Comparison of ENCODE assay signal across 15 cellular contexts in genomic region chr14:100673807-100674154, GRCh38. TPM values are rescaled to one million over a fixed set of nuclear protein-coding genes. Genes with fewer than 3 reads are reported as not detected.
DNase-seq lines count a peak whose midpoint lies in the region; ATAC-seq and TF ChIP-seq lines count a peak whose summit lies in the region.
"Had no signal": no experiment of that assay in that cellular context is flagged by ENCODE, and none has a peak within 500 bp of the region (broad histone marks: within the 10 kb centered on the region; RNA-seq: fewer than 3 reads in every experiment).

No MANE protein-coding gene starts in this region.

- DNase-seq in SHP77 treated with DMSO at 0.1 percent for 48 hours (lab: John Stamatoyannopoulos, UW): peak; percentile 33
- DNase-seq in SHP77 (lab: John Stamatoyannopoulos, UW): no peak
- no peak for DNase-seq in SJCRH30
- no peak for DNase-seq in hepatocyte (ENCODE audit: low spot score)
- no peak for DNase-seq in neuronal stem cell (ENCODE audit: low spot score)
- no peak for DNase-seq in NCI-H2196 (lab: John Stamatoyannopoulos, UW; ENCODE audit: unreplicated experiment)
- DNase-seq: CD4-positive, alpha-beta memory T cell; IMR-90; NCI-H446; SIG-M5 had no signal

- peak overlapping the region; percentile 29 for H2BK15ac ChIP-seq in neuronal stem cell (ENCODE audit: low read length)

- H4K20me1 ChIP-seq in hepatocyte (ENCODE audit: insufficient read depth, poor library complexity, severe bottlenecking): no peaks in the 10 kb centered on the region

- H3K27me3 ChIP-seq in SJCRH30: no peaks in the 10 kb centered on the region; the same call in 1 of the 2 replicates
- peaks cover 3% of the 10 kb centered on the region for H3K27me3 ChIP-seq in hepatocyte
- peaks cover 0 to 40% (median 0%) of the 10 kb centered on the region in 3 experiments for H3K27me3 ChIP-seq in neuronal stem cell (ENCODE audit: control insufficient read depth in 3 of 3, insufficient read depth in 3 of 3, low read depth in 1 of 3, low read length in 3 of 3)
- H3K27me3 ChIP-seq in gastroesophageal sphincter: peaks cover 49% of the 10 kb centered on the region
- H3K27me3 ChIP-seq: Peyer's patch had no signal

- H3K9me2 ChIP-seq in hepatocyte (replicated peaks; ENCODE audit: insufficient read depth): no peaks in the 10 kb centered on the region

- TF ChIP-seq CTCF in hepatocyte (IDR thresholded peaks at IDR 0.05; ENCODE audit: poor library complexity): no peak
- TF ChIP-seq CTCF in gastroesophageal sphincter (IDR thresholded peaks at IDR 0.05): no peak

- no peak overlapping the region for H3K4ac ChIP-seq in neuronal stem cell (ENCODE audit: low read length)

- no peak overlapping the region for H2BK120ac ChIP-seq in neuronal stem cell (ENCODE audit: low read depth, low read length)

- H2AFZ ChIP-seq in hepatocyte (no peak overlapping the region), neuronal stem cell (ENCODE audit: low read length) (no peak overlapping the region)

- H2AK5ac ChIP-seq in neuronal stem cell (ENCODE audit: low read depth, low read length): no peak overlapping the region

- H3K4me2 ChIP-seq in hepatocyte (no peak overlapping the region), neuronal stem cell (ENCODE audit: insufficient read depth, low read length, poor library complexity, severe bottlenecking) (no peak overlapping the region)

- no peak overlapping the region for H3K23ac ChIP-seq in neuronal stem cell (ENCODE audit: low read depth, low read length, poor library complexity)

- no peak for TF ChIP-seq POLR2A in gastroesophageal sphincter (IDR thresholded peaks at IDR 0.05)

- H3K79me1 ChIP-seq in neuronal stem cell (ENCODE audit: low read depth, low read length): no peaks in the 10 kb centered on the region

- no peak overlapping the region for H2BK12ac ChIP-seq in neuronal stem cell (ENCODE audit: low read length)

- H3K4me1 ChIP-seq in SJCRH30 (peaks cover 36% of the 10 kb centered on the region), hepatocyte (ENCODE audit: insufficient read depth) (peaks cover 60% of the 10 kb centered on the region), neuronal stem cell (ENCODE audit: control insufficient read depth in 2 of 2, insufficient read depth in 1 of 2, low read depth in 1 of 2, low read length in 2 of 2) (peaks cover 33 to 41% of the 10 kb centered on the region in 2 donors), gastroesophageal sphincter (peaks cover 0 to 29% (median 28%) of the 10 kb centered on the region in 3 donors)

- H2BK5ac ChIP-seq in neuronal stem cell (ENCODE audit: low read length): no peak overlapping the region

- no peak for TF ChIP-seq EP300 in gastroesophageal sphincter (IDR thresholded peaks at IDR 0.05)

- H4K8ac ChIP-seq in neuronal stem cell (ENCODE audit: low read depth, low read length): no peak overlapping the region

- H3K14ac ChIP-seq in neuronal stem cell (ENCODE audit: low read length): no peak overlapping the region

- H3K9me3 ChIP-seq in SJCRH30 (replicated peaks) (no peaks in the 10 kb centered on the region), hepatocyte (ENCODE audit: low read depth) (no peaks in the 10 kb centered on the region), neuronal stem cell (replicated peaks in 1 of 2; ENCODE audit: control insufficient read depth in 2 of 2, insufficient read depth in 1 of 2, low read depth in 1 of 2, low read length in 2 of 2) (no peaks in the 10 kb centered on the region), gastroesophageal sphincter (no peaks in the 10 kb centered on the region)
- H3K9me3 ChIP-seq: Peyer's patch had no signal

- H3K9ac ChIP-seq in neuronal stem cell (ENCODE audit: low read depth, low read length, poor library complexity): no peak overlapping the region

- no peaks in the 10 kb centered on the region for H3K79me2 ChIP-seq in hepatocyte

- no peak overlapping the region for H4K91ac ChIP-seq in neuronal stem cell (ENCODE audit: low read depth, low read length, poor library complexity)

- H3K4me3 ChIP-seq in SJCRH30 (no peak overlapping the region), hepatocyte (no peak overlapping the region), neuronal stem cell (ENCODE audit: low read length in 2 of 2) (no peak overlapping the region), gastroesophageal sphincter (no peak overlapping the region)
- H3K4me3 ChIP-seq: Peyer's patch had no signal

- H3K27ac ChIP-seq in SJCRH30 (peak overlapping the region; percentile 43), hepatocyte (peak overlapping the region; percentile 13), neuronal stem cell (replicated peaks; ENCODE audit: low read length) (no peak overlapping the region), gastroesophageal sphincter (no peak overlapping the region)

- WGBS in hepatocyte (ENCODE audit: low lambda C conversion rate, missing lambda C conversion rate): 92% methylated on average over 3 of the region's 3 CpGs
- WGBS in neuronal stem cell (ENCODE audit: extremely low coverage in 2 of 2, insufficient read length in 2 of 2, insufficient replicate concordance in 1 of 2), 2 donors: no CpG with 5 or more reads among the region's 3 CpGs
- WGBS in gastroesophageal sphincter (ENCODE audit: low coverage in 1 of 2), 2 donors: 92 to 100% methylated on average over 2 of the region's 3 CpGs

- H3K36me3 ChIP-seq in SJCRH30 (no peaks in the 10 kb centered on the region), hepatocyte (replicated peaks; ENCODE audit: insufficient read depth, low read depth) (no peaks in the 10 kb centered on the region), neuronal stem cell (replicated peaks in 1 of 2; ENCODE audit: control insufficient read depth in 2 of 2, insufficient read depth in 2 of 2, low read length in 2 of 2) (no peaks in the 10 kb centered on the region), gastroesophageal sphincter (no peaks in the 10 kb centered on the region)
- H3K36me3 ChIP-seq: Peyer's patch had no signal

- no peak for ATAC-seq in HG03439 (IDR thresholded peaks at IDR 0.05; ENCODE audit: unreplicated experiment)
- ATAC-seq in gastroesophageal sphincter: no peak

- H3K18ac ChIP-seq in neuronal stem cell (ENCODE audit: low read length): no peak overlapping the region

RNA-seq across cellular contexts. Expression of gene DLK1, which starts 52.9 kb away (rescaled TPM):
- total RNA-seq in SJCRH30 (2014; rRNA removed; shearing (Covaris generic)): 0.20 and 0.28 TPM in 2 replicates
- total RNA-seq in hepatocyte (1,033 and 1,378 TPM in 2 replicates), gastroesophageal sphincter (not detected)
- polyA plus RNA-seq in hepatocyte: 3,299 and 3,695 TPM in 2 replicates
- polyA plus RNA-seq in neuronal stem cell (2013, experiment 1 of 2): 6,496 TPM
- polyA plus RNA-seq in neuronal stem cell (2013, experiment 2 of 2): 6,408 TPM
- total RNA-seq: A673; CD4-positive, alpha-beta memory T cell; LHCN-M2; Peyer's patch had no signal
- polyA plus RNA-seq: CD4-positive, alpha-beta memory T cell had no signal

Comparison
In these comparisons a context has a peak if more than half of its experiments do, and no peak if none do; other contexts are left out.
1. H3K27ac ChIP-seq: peak in SJCRH30 (single experiment) and hepatocyte (single experiment); none in neuronal stem cell (single experiment) and gastroesophageal sphincter (0 of 4).
2. RNA of gene DLK1, which starts 52.9 kb away (total RNA-seq): 1,033 to 1,378 TPM in hepatocyte; 0.20 to 0.28 TPM in SJCRH30 and not detected in gastroesophageal sphincter; every median in the first group is over 100 times any median in the second.